27 cellular contexts compared by ENCODE assay signal in genomic region chr1:196090226-196090625, GRCh38.
"Had no signal": no experiment of that assay in that cellular context is flagged by ENCODE, and none has a peak within 500 bp of the region (broad histone marks: within the 10 kb centered on the region; RNA-seq: fewer than 3 reads in every experiment).

No MANE protein-coding gene starts in this region.

- H3K4me1 Mint-ChIP-seq: naive thymus-derived CD8-positive, alpha-beta T cell; nephron; stimulated activated naive B cell treated with anti-CD40 and anti-IgM and Interleukin-4, amounts not matched to agents 10 μg/mL and 1 μg/mL and 100 μg/mL, for 72 hours had no signal

- H3K4me3 Mint-ChIP-seq: naive thymus-derived CD8-positive, alpha-beta T cell; nephron; stimulated activated naive B cell treated with anti-CD40 and anti-IgM and Interleukin-4, amounts not matched to agents 10 μg/mL and 1 μg/mL and 100 μg/mL, for 72 hours had no signal

- H3K4me3 ChIP-seq: left lung, lower lobe of right lung, pancreas, prostate gland, skin epidermis, stomach, testis, thyroid gland, transverse colon, upper lobe of right lung had no signal

- H3K9me3 Mint-ChIP-seq: nephron; stimulated activated naive B cell treated with anti-CD40 and anti-IgM and Interleukin-4, amounts not matched to agents 10 μg/mL and 1 μg/mL and 100 μg/mL, for 72 hours had no signal

- H3K27ac Mint-ChIP-seq: naive thymus-derived CD8-positive, alpha-beta T cell; nephron; stimulated activated naive B cell treated with anti-CD40 and anti-IgM and Interleukin-4, amounts not matched to agents 10 μg/mL and 1 μg/mL and 100 μg/mL, for 72 hours had no signal

- H3K9me3 ChIP-seq: left lung, lower lobe of right lung, pancreas, prostate gland, testis, thyroid gland, transverse colon, upper lobe of right lung had no signal

- ATAC-seq: left cardiac atrium; left lung; lower lobe of right lung; naive thymus-derived CD8-positive, alpha-beta T cell; pancreas; right cardiac atrium; sciatic nerve; stimulated activated naive B cell treated with anti-CD40 and anti-IgM and Interleukin-4, amounts not matched to agents 10 μg/mL and 1 μg/mL and 100 μg/mL, for 72 hours; stimulated activated naive CD8-positive, alpha-beta T cell treated with anti-CD3 and anti-CD28 coated beads, Interleukin-15, Interleukin-2, amounts not matched to agents 100 U/mL and 50 U/mL, for 24 hours; upper lobe of right lung had no signal

- H3K27me3 ChIP-seq: left lung, pancreas, stomach, testis, thyroid gland, transverse colon, upper lobe of right lung had no signal

- H3K27ac ChIP-seq: left lung, lower lobe of right lung, pancreas, prostate gland, skin epidermis, stomach, testis, thyroid gland, transverse colon, upper lobe of right lung had no signal

- H3K27me3 Mint-ChIP-seq: naive thymus-derived CD8-positive, alpha-beta T cell; stimulated activated naive B cell treated with anti-CD40 and anti-IgM and Interleukin-4, amounts not matched to agents 10 μg/mL and 1 μg/mL and 100 μg/mL, for 72 hours had no signal

- H3K36me3 Mint-ChIP-seq: naive thymus-derived CD8-positive, alpha-beta T cell; stimulated activated naive B cell treated with anti-CD40 and anti-IgM and Interleukin-4, amounts not matched to agents 10 μg/mL and 1 μg/mL and 100 μg/mL, for 72 hours had no signal

- H3K4me1 ChIP-seq: left lung, lower lobe of right lung, pancreas, prostate gland, stomach, testis, thyroid gland, transverse colon, upper lobe of right lung had no signal

- DNase-seq: hippocampal formation; kidney glomerular epithelial cell; left cardiac atrium; left lung; lower lobe of right lung; mammary epithelial cell; mesenchymal stem cell; naive thymus-derived CD8-positive, alpha-beta T cell; pancreas; posterior cingulate gyrus; retina; stimulated activated CD4-positive, alpha-beta T cell treated with anti-CD3 and anti-CD28 coated beads, Interleukin-12 subunit alpha, Interleukin-12 subunit beta, amount 100 ng/mL, for 4 hours; stimulated activated CD4-positive, alpha-beta T cell treated with anti-CD3 and anti-CD28 coated beads, Interleukin-15, amount 100 ng/mL, for 24 hours; stimulated activated CD4-positive, alpha-beta T cell treated with anti-CD3 and anti-CD28 coated beads, Interleukin-2, amount 100 ng/mL, for 24 hours; stimulated activated CD4-positive, alpha-beta T cell treated with anti-CD3 and anti-CD28 coated beads, Interleukin-4, amount 100 ng/mL, for 1 hour; stimulated activated naive B cell treated with anti-CD40 and anti-IgM and Interleukin-4, amounts not matched to agents 10 μg/mL and 1 μg/mL and 100 μg/mL, for 72 hours; stimulated activated naive CD8-positive, alpha-beta T cell treated with anti-CD3 and anti-CD28 coated beads, Interleukin-15, Interleukin-2, amounts not matched to agents 100 U/mL and 50 U/mL, for 24 hours; stomach; testis; thyroid gland; transverse colon; upper lobe of right lung had no signal

- H3K36me3 ChIP-seq: left lung, lower lobe of right lung, pancreas, prostate gland, stomach, thyroid gland, transverse colon, upper lobe of right lung had no signal
